Comparison of ENCODE assay signal across 8 cellular contexts in genomic region chr16:67873435-67874146, GRCh38. TPM values are rescaled to one million over a fixed set of nuclear protein-coding genes. Genes with fewer than 3 reads are reported as not detected.
A peak's percentile ranks its signal among the peaks of the same experiment; 100 is the strongest.
DNase-seq lines count a peak whose midpoint lies in the region; ATAC-seq, FAIRE-seq and TF ChIP-seq lines count a peak whose summit lies in the region.

No MANE protein-coding gene starts in this region.

- H3K36me3 ChIP-seq in OCI-LY1 (ENCODE audit: insufficient read depth, low read length) (peaks cover 55% of the 10 kb centered on the region), endothelial cell of umbilical vein (ENCODE audit: control insufficient read depth in 2 of 2, extremely low read depth in 1 of 2, insufficient read depth in 2 of 2, low read length in 2 of 2) (peaks cover 17 to 42% of the 10 kb centered on the region in 2 experiments), neutrophil (peaks cover 28% of the 10 kb centered on the region)

- peak overlapping the region; percentile 91 for H3K4me2 ChIP-seq in OCI-LY1 (ENCODE audit: low read length)
- peak overlapping the region; percentile 79 for H3K4me2 ChIP-seq in endothelial cell of umbilical vein (ENCODE audit: insufficient read depth, low read length)

- H3K9me2 ChIP-seq in OCI-LY1 (ENCODE audit: low read depth, low read length), result no peaks in the 10 kb centered on the region

- H3K9me3 Mint-ChIP-seq in T-helper 2 cell treated with Interferon-gamma antibody and Interleukin-4, amounts not matched to agents 5 μg/mL and 100 μg/mL, for 36 hours, result no peaks in the 10 kb centered on the region

- H3F3A ChIP-seq in OCI-LY1 (ENCODE audit: insufficient read depth, low read length), result no peaks in the 10 kb centered on the region

- dilution Hi-C loops in endothelial cell of umbilical vein (cut with MboI; ENCODE audit: extremely low pct_ligation_motif_present, low sequenced_read_pairs), result no loop called here

- no peaks in the 10 kb centered on the region for H3K27me3 Mint-ChIP-seq in T-helper 2 cell treated with Interferon-gamma antibody and Interleukin-4, amounts not matched to agents 5 μg/mL and 100 μg/mL, for 36 hours (ENCODE audit: low read depth)

- H3K27ac ChIP-seq in OCI-LY1 (ENCODE audit: low read depth, low read length, poor library complexity, severe bottlenecking) (no peak overlapping the region), endothelial cell of umbilical vein (ENCODE audit: insufficient read depth, low read depth, low read length) (peak overlapping the region; percentile 40), neutrophil (peak overlapping the region; percentile 85)

- peak overlapping the region; percentile 93 for H3K9ac ChIP-seq in OCI-LY1 (ENCODE audit: low read length)
- peak overlapping the region; percentile 91 for H3K9ac ChIP-seq in endothelial cell of umbilical vein (replicated peaks; ENCODE audit: extremely low read depth, insufficient read depth, low read length)

- no peaks in the 10 kb centered on the region for H3K9me1 ChIP-seq in endothelial cell of umbilical vein (replicated peaks; ENCODE audit: control insufficient read depth, extremely low read depth, insufficient read depth, low read length)

- H3K79me2 ChIP-seq in OCI-LY1 (ENCODE audit: insufficient read depth, low read length), result peaks cover 27% of the 10 kb centered on the region
- H3K79me2 ChIP-seq in endothelial cell of umbilical vein (ENCODE audit: control insufficient read depth, insufficient read depth, low read length), result peaks cover 35% of the 10 kb centered on the region

- no peak for DNase-seq in T-helper 2 cell treated with Interferon-gamma antibody and Interleukin-4, amounts not matched to agents 5 μg/mL and 100 μg/mL, for 36 hours (ENCODE audit: low spot score)
- no peak for DNase-seq in T-helper 2 cell
- DNase-seq in endothelial cell of umbilical vein (ENCODE audit: low read depth, low spot score), result peak; percentile 34
- no peak for DNase-seq in NCI-H2107 (lab: John Stamatoyannopoulos, UW)
- no peak for DNase-seq in NCI-H510A treated with DMSO at 0.1 percent for 48 hours (lab: John Stamatoyannopoulos, UW)

- H4K20me1 ChIP-seq in OCI-LY1 (ENCODE audit: insufficient read depth, low read length) (no peaks in the 10 kb centered on the region), endothelial cell of umbilical vein (replicated peaks; ENCODE audit: control insufficient read depth, extremely low read depth, insufficient read depth, low read length) (no peaks in the 10 kb centered on the region)

- peaks cover 24% of the 10 kb centered on the region for H3K4me1 Mint-ChIP-seq in T-helper 2 cell treated with Interferon-gamma antibody and Interleukin-4, amounts not matched to agents 5 μg/mL and 100 μg/mL, for 36 hours (ENCODE audit: low read depth)

- POLR2A ChIA-PET in endothelial cell of umbilical vein (lab: Charles Lee), result interaction anchor here (0.9 kb wide), 1 partner anchor 27 kb away, joined by 3 read pairs; the partner anchor contains the start of gene NUTF2

- intact Hi-C loops in endothelial cell of umbilical vein (cut with micrococcal nuclease), result loop anchor here (2.0 kb wide), 3 partner anchors 27 to 201 kb away; partner anchors contain the start of genes CENPT and NUTF2

- peak overlapping the region; percentile 94 for H3K27ac Mint-ChIP-seq in T-helper 2 cell treated with Interferon-gamma antibody and Interleukin-4, amounts not matched to agents 5 μg/mL and 100 μg/mL, for 36 hours

- H3K27me3 ChIP-seq in OCI-LY1 (ENCODE audit: insufficient read depth, low read length) (no peaks in the 10 kb centered on the region), endothelial cell of umbilical vein (ENCODE audit: control insufficient read depth in 2 of 2, insufficient read depth in 2 of 2, low read length in 2 of 2) (no peaks in the 10 kb centered on the region), neutrophil (no peaks in the 10 kb centered on the region)

- H3K4me3 ChIP-seq in OCI-LY1 (ENCODE audit: low read depth, low read length, poor library complexity, severe bottlenecking) (peak overlapping the region; percentile 99), endothelial cell of umbilical vein (replicated peaks in 1 of 3; ENCODE audit: insufficient read depth in 1 of 3, low read depth in 1 of 3, low read length in 3 of 3) (peak overlapping the region; percentile 66 to 79 (median 67)), neutrophil (ENCODE audit: low read depth in 1 of 2, low read length in 1 of 2) (peak overlapping the region; percentile 84 to 90)

- H3K9me3 ChIP-seq in OCI-LY1 (ENCODE audit: low read length) (no peaks in the 10 kb centered on the region), endothelial cell of umbilical vein (replicated peaks; ENCODE audit: control insufficient read depth, insufficient read depth, low read length) (no peaks in the 10 kb centered on the region), neutrophil (no peaks in the 10 kb centered on the region)

- TSS peak; percentile 11 for BruUV-seq in endothelial cell of umbilical vein (replicated peaks; lab: Mats Ljungman, UMichigan)

- no peak for TF ChIP-seq POLR2A in endothelial cell of umbilical vein (IDR thresholded peaks at IDR 0.05; ENCODE audit: low read depth, low read length)

- TF ChIP-seq CTCF in OCI-LY1 (IDR thresholded peaks at IDR 0.05; ENCODE audit: low read length), result no peak
- TF ChIP-seq CTCF in endothelial cell of umbilical vein (IDR thresholded peaks at IDR 0.05; ENCODE audit: extremely low read depth in 1 of 2, insufficient read depth in 1 of 2, low read depth in 1 of 2, low read length in 2 of 2), result no peak
- TF ChIP-seq CTCF in neutrophil (IDR thresholded peaks at IDR 0.05), result no peak

- H3K4me1 ChIP-seq in OCI-LY1 (ENCODE audit: insufficient read depth, low read length, severe bottlenecking) (peaks cover 23% of the 10 kb centered on the region), endothelial cell of umbilical vein (ENCODE audit: control insufficient read depth, extremely low read depth, insufficient read depth, low read length) (peaks cover 15% of the 10 kb centered on the region), neutrophil (ENCODE audit: control insufficient read depth in 1 of 2, insufficient read depth in 1 of 2, low read depth in 1 of 2, low read length in 1 of 2) (peaks cover 23 to 27% of the 10 kb centered on the region in 2 experiments)

- peaks cover 36% of the 10 kb centered on the region for H3K36me3 Mint-ChIP-seq in T-helper 2 cell treated with Interferon-gamma antibody and Interleukin-4, amounts not matched to agents 5 μg/mL and 100 μg/mL, for 36 hours (ENCODE audit: low read depth)

- CTCF ChIA-PET in endothelial cell of umbilical vein (lab: Charles Lee), result interaction anchor here (0.5 to 3.2 kb wide), 7 partner anchors 10 to 201 kb away, joined by 3 to 18 read pairs (median 6); no protein-coding TSS in a partner anchor

- H3K4me3 Mint-ChIP-seq in T-helper 2 cell treated with Interferon-gamma antibody and Interleukin-4, amounts not matched to agents 5 μg/mL and 100 μg/mL, for 36 hours, result peak overlapping the region; percentile 91

- peak; percentile 68 for FAIRE-seq in endothelial cell of umbilical vein (lab: Jason Lieb, UNC)

- H2AFZ ChIP-seq in OCI-LY1 (ENCODE audit: low read length) (no peak overlapping the region), endothelial cell of umbilical vein (ENCODE audit: low read depth, low read length) (peak overlapping the region; percentile 92)

- no peak for ATAC-seq in HG02798 (IDR thresholded peaks at IDR 0.05; ENCODE audit: poor library complexity, unreplicated experiment)

RNA-seq across cellular contexts. Expression of gene EDC4, which starts 0.7 kb away (rescaled TPM):
- total RNA-seq in endothelial cell of umbilical vein, result 68.0 and 81.2 TPM in 2 replicates
- 57.5 and 71.6 TPM in 2 replicates for polyA plus RNA-seq in endothelial cell of umbilical vein
- 42.6 and 43.8 TPM in 2 replicates for polyA plus RNA-seq in endothelial cell of umbilical vein (2011; cell fraction: cytosol; rRNA removed)
- 202 and 256 TPM in 2 replicates for polyA plus RNA-seq in endothelial cell of umbilical vein (2011; cell fraction: nucleus; rRNA removed)
- 57.4 and 64.9 TPM in 2 replicates for polyA plus RNA-seq in endothelial cell of umbilical vein (2012)
- 72.0 and 105 TPM in 2 replicates for polyA minus RNA-seq in endothelial cell of umbilical vein
- 54.1 TPM for polyA minus RNA-seq in endothelial cell of umbilical vein (2011; cell fraction: cytosol; rRNA and poly(A)+ RNA removed)
- polyA minus RNA-seq in endothelial cell of umbilical vein (2011; cell fraction: nucleus; rRNA and poly(A)+ RNA removed), result 55.5 and 57.5 TPM in 2 replicates

RNA-seq across cellular contexts. Expression of gene NRN1L, which starts 11.1 kb away (rescaled TPM):
- not detected in 2 replicates for total RNA-seq in endothelial cell of umbilical vein
- polyA plus RNA-seq in endothelial cell of umbilical vein, result 0.37 and 1.0 TPM in 2 replicates
- polyA plus RNA-seq in endothelial cell of umbilical vein (2011; cell fraction: cytosol; rRNA removed), result 0.11 TPM in 1 of 2 replicates, not detected in the other
- 0.87 and 1.9 TPM in 2 replicates for polyA plus RNA-seq in endothelial cell of umbilical vein (2011; cell fraction: nucleus; rRNA removed)
- 0.36 and 0.44 TPM in 2 replicates for polyA plus RNA-seq in endothelial cell of umbilical vein (2012)
- polyA minus RNA-seq in endothelial cell of umbilical vein, result 0.49 TPM in 1 of 2 replicates, not detected in the other
- polyA minus RNA-seq in endothelial cell of umbilical vein (2011; cell fraction: cytosol; rRNA and poly(A)+ RNA removed), result not detected
- polyA minus RNA-seq in endothelial cell of umbilical vein (2011; cell fraction: nucleus; rRNA and poly(A)+ RNA removed), result not detected in 2 replicates

RNA-seq across cellular contexts. Expression of gene PSKH1, which starts 19.5 kb away (rescaled TPM):
- 25.9 and 27.0 TPM in 2 replicates for total RNA-seq in endothelial cell of umbilical vein
- 42.6 and 48.8 TPM in 2 replicates for polyA plus RNA-seq in endothelial cell of umbilical vein
- polyA plus RNA-seq in endothelial cell of umbilical vein (2011; cell fraction: cytosol; rRNA removed), result 24.7 and 30.9 TPM in 2 replicates
- 23.8 and 24.8 TPM in 2 replicates for polyA plus RNA-seq in endothelial cell of umbilical vein (2011; cell fraction: nucleus; rRNA removed)
- polyA plus RNA-seq in endothelial cell of umbilical vein (2012), result 25.3 and 32.0 TPM in 2 replicates
- 42.2 and 47.8 TPM in 2 replicates for polyA minus RNA-seq in endothelial cell of umbilical vein
- polyA minus RNA-seq in endothelial cell of umbilical vein (2011; cell fraction: cytosol; rRNA and poly(A)+ RNA removed), result 12.0 TPM
- 21.9 and 25.9 TPM in 2 replicates for polyA minus RNA-seq in endothelial cell of umbilical vein (2011; cell fraction: nucleus; rRNA and poly(A)+ RNA removed)

RNA-seq across cellular contexts. Expression of gene CENPT, which starts 26.1 kb away (rescaled TPM):
- 57.5 and 60.3 TPM in 2 replicates for total RNA-seq in endothelial cell of umbilical vein
- polyA plus RNA-seq in endothelial cell of umbilical vein, result 61.3 and 70.3 TPM in 2 replicates
- polyA plus RNA-seq in endothelial cell of umbilical vein (2011; cell fraction: cytosol; rRNA removed), result 29.6 and 37.1 TPM in 2 replicates
- polyA plus RNA-seq in endothelial cell of umbilical vein (2011; cell fraction: nucleus; rRNA removed), result 432 and 495 TPM in 2 replicates
- 43.0 and 54.3 TPM in 2 replicates for polyA plus RNA-seq in endothelial cell of umbilical vein (2012)
- polyA minus RNA-seq in endothelial cell of umbilical vein, result 28.7 and 40.5 TPM in 2 replicates
- polyA minus RNA-seq in endothelial cell of umbilical vein (2011; cell fraction: cytosol; rRNA and poly(A)+ RNA removed), result 19.8 TPM
- 39.4 and 54.5 TPM in 2 replicates for polyA minus RNA-seq in endothelial cell of umbilical vein (2011; cell fraction: nucleus; rRNA and poly(A)+ RNA removed)

RNA-seq across cellular contexts. Expression of gene NUTF2, which starts 26.9 kb away (rescaled TPM):
- total RNA-seq in endothelial cell of umbilical vein, result 199 and 208 TPM in 2 replicates
- 273 and 425 TPM in 2 replicates for polyA plus RNA-seq in endothelial cell of umbilical vein
- 422 and 462 TPM in 2 replicates for polyA plus RNA-seq in endothelial cell of umbilical vein (2011; cell fraction: cytosol; rRNA removed)
- polyA plus RNA-seq in endothelial cell of umbilical vein (2011; cell fraction: nucleus; rRNA removed), result 203 and 229 TPM in 2 replicates
- 317 and 338 TPM in 2 replicates for polyA plus RNA-seq in endothelial cell of umbilical vein (2012)
- 350 and 402 TPM in 2 replicates for polyA minus RNA-seq in endothelial cell of umbilical vein
- 183 TPM for polyA minus RNA-seq in endothelial cell of umbilical vein (2011; cell fraction: cytosol; rRNA and poly(A)+ RNA removed)
- polyA minus RNA-seq in endothelial cell of umbilical vein (2011; cell fraction: nucleus; rRNA and poly(A)+ RNA removed), result 67.7 and 85.7 TPM in 2 replicates
